Comparison of ENCODE assay signal across 25 cellular contexts in the genomic region with DNA sequence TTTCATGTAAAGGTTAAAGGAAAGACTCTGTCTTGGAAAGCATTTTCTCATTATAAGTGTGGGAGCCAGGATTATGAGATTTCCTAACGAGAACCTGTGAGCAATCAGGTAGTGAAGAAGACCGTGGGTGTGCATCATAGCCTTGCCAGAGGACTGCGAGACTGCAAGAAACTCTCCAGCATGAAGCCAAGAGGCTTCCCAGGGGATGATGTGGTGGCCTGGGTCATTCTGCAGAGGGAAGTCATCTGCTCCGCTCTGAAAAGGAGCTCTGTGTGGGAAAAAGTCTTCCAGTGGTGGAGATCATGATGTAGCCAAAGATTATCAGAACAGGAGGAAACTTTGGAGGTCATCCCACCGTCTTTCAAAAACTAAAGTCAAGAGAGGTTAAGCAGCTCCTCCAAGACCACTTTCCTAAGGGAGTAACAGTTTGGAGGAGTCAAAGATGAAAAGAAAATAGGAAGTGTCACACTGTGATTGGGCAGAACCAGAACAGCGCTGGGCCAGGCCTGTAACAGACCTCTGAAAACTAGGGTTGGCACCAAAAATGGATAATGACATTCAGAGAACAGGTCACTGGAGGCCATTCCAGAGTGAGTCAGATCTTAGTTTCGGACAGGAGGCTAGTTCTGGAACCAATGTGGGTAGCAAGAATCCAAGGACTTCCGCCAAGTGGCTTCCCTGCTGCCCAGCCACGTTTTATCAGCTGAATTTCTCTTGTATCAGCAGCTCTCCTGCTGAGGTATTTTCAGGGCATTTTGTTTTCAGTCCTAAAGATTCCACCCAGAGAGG.
"Had no signal": no experiment of that assay in that cellular context is flagged by ENCODE, and none has a peak within 500 bp of the region (broad histone marks: within the 10 kb centered on the region; RNA-seq: fewer than 3 reads in every experiment).

No MANE protein-coding gene starts in this region.

- H3K79me2 ChIP-seq: parathyroid adenoma had no signal

- H3K27ac ChIP-seq: ascending aorta, epithelial cell of prostate, heart left ventricle, neural progenitor cell, parathyroid adenoma, testis, transverse colon, WERI-Rb-1 had no signal

- H3K4me2 ChIP-seq: neural progenitor cell had no signal

- H3K4me3 ChIP-seq: ascending aorta, heart left ventricle, neural progenitor cell, testis, transverse colon had no signal

- FAIRE-seq: endometrium had no signal

- DNase-seq: activated CD4-positive, alpha-beta T cell treated with anti-CD3 and anti-CD28 coated beads for 48 hours; activated CD4-positive, alpha-beta T cell treated with anti-CD3 and anti-CD28 coated beads, Interleukin-2, amount 50 U/mL, for 48 hours; activated CD8-positive, alpha-beta memory T cell treated with anti-CD3 and anti-CD28 coated beads, Interleukin-2, amount 50 U/mL, for 4 hours; activated effector memory CD4-positive, alpha-beta T cell treated with anti-CD3 and anti-CD28 coated beads, Interleukin-2, amount 50 U/mL, for 16 hours; activated naive CD4-positive, alpha-beta T cell treated with anti-CD3 and anti-CD28 coated beads for 36 hours; activated naive CD8-positive, alpha-beta T cell treated with anti-CD3 and anti-CD28 coated beads for 36 hours; activated T-cell treated with anti-CD3 and anti-CD28 coated beads, Interleukin-2, amount 50 U/mL, for 1 hour; central memory CD4-positive, alpha-beta T cell; effector CD4-positive, alpha-beta T cell; midbrain; natural killer cell; occipital lobe; right cardiac atrium; stimulated activated CD4-positive, alpha-beta T cell treated with anti-CD3 and anti-CD28 coated beads, Interleukin-2, amount 100 ng/mL, for 48 hours; stimulated activated naive CD8-positive, alpha-beta T cell treated with anti-CD3 and anti-CD28 coated beads, Interleukin-15, Interleukin-2, amounts not matched to agents 100 U/mL and 50 U/mL, for 24 hours; T-helper 1 cell; testis; transverse colon; WERI-Rb-1 had no signal

- H3K9ac ChIP-seq: neural progenitor cell, parathyroid adenoma had no signal

- H3K9me3 ChIP-seq: ascending aorta, testis, transverse colon had no signal

- H3K27me3 ChIP-seq: ascending aorta, heart left ventricle, neural progenitor cell, testis, transverse colon had no signal

- H2AFZ ChIP-seq: neural progenitor cell, parathyroid adenoma had no signal

- H3K36me3 ChIP-seq: ascending aorta, heart left ventricle, neural progenitor cell, transverse colon, WERI-Rb-1 had no signal

- H3K4me1 ChIP-seq: ascending aorta, heart left ventricle, neural progenitor cell, parathyroid adenoma, testis, transverse colon had no signal
